In the genomic region with DNA sequence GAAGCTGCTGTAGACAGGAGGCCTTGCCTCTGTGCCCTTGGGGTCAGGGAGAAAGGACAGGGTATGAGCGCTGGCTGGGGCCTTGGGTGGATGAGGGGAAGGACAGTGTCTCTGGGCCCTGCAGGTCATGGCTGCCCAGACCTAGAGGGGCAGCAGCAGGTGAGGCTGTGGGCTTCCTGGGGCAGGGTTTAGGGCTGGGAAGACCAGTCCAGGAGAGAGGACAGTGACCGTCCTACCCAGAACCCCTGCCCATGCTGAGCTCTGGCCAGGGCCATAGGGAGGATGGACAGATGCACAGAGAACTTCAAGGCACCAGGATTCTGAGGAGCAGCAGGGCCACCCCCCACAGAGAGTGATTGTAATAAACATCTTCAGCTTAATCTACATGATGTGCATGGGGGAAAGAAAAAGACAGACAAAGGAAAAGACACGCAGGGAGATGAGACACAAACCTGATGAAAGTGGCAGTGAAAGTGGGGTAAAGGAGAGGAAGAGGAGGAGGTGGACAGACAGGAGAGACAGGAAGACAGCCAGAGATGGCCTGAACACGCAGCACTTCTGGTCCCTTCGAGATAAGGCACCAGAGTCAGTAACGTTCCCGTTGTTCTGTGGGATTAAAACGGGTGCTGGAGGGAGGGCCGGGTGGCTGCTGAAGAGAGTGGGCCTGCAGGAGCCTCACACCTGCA, we compare ENCODE assay signal across 1 cellular context.
TF ChIP-seq lines count a peak whose summit lies in the region.

No MANE protein-coding gene starts in this region.

TF ChIP-seq in HepG2, 621 proteins besides CTCF, POLR2A, EP300 and RAD21:
- no peak for TF ChIP-seq CREM (IDR thresholded peaks at IDR 0.05)
- TF ChIP-seq CREM (CRISPR knock-in tag; IDR thresholded peaks at IDR 0.05): no peak
- no peak for TF ChIP-seq ZNF543 (CRISPR knock-in tag; IDR thresholded peaks at IDR 0.05)
- no peak for TF ChIP-seq NR2F6 (IDR thresholded peaks at IDR 0.05)
- TF ChIP-seq NR2F6 (CRISPR knock-in tag; IDR thresholded peaks at IDR 0.05): no peak
- no peak for TF ChIP-seq AHR (CRISPR knock-in tag; IDR thresholded peaks at IDR 0.05)
- TF ChIP-seq ZNF7 (CRISPR knock-in tag; IDR thresholded peaks at IDR 0.05): no peak
